In genomic region chr3:71318459-71318827, GRCh38 we compare ENCODE assay signal across 22 cellular contexts.
DNase-seq lines count a peak whose midpoint lies in the region; ATAC-seq, FAIRE-seq and TF ChIP-seq lines count a peak whose summit lies in the region.
"Had no signal": no experiment of that assay in that cellular context is flagged by ENCODE, and none has a peak within 500 bp of the region (broad histone marks: within the 10 kb centered on the region; RNA-seq: fewer than 3 reads in every experiment).

No MANE protein-coding gene starts in this region.

- 63% methylated on average over 3 of the region's 3 CpGs for WGBS in A549 (ENCODE audit: missing lambda C conversion rate)
- 17 to 19% methylated on average over 3 of the region's 3 CpGs for WGBS in body of pancreas, 2 donors
- WGBS in psoas muscle, 3 donors, result 78 to 87% (median 78%) methylated on average over 3 of the region's 3 CpGs

- intact Hi-C loops in body of pancreas (cut with DNase I), result no loop called here
- intact Hi-C loops in psoas muscle (cut with DNase I), result loop anchor here in 1 of 2 donors (10.0 kb wide), 1 partner anchor 186 kb away; no protein-coding TSS in a partner anchor

- H3K4me2 ChIP-seq in A549, result peak overlapping the region; percentile 39
- H3K4me2 ChIP-seq in DOHH2 (ENCODE audit: low read length), result peak overlapping the region; percentile 65

- H3K27ac ChIP-seq in A549 (no peak overlapping the region), DOHH2 (ENCODE audit: low read depth, low read length) (peak overlapping the region; percentile 57), body of pancreas (peak overlapping the region in 2 of 4 donors; percentile 14 to 27), psoas muscle (no peak overlapping the region)
- H3K27ac ChIP-seq: colonic mucosa, thyroid gland had no signal

- CTCF ChIA-PET in A549 (lab: Yijun Ruan, JAX), result no interaction called here

- H3K36me3 ChIP-seq in DOHH2 (ENCODE audit: control insufficient read depth, low read length), result no peaks in the 10 kb centered on the region
- H3K36me3 ChIP-seq in body of pancreas (replicated peaks in 1 of 2; ENCODE audit: insufficient read depth in 1 of 2, low read depth in 2 of 2), result no peaks in the 10 kb centered on the region
- no peaks in the 10 kb centered on the region for H3K36me3 ChIP-seq in H7 (replicated peaks; ENCODE audit: control insufficient read depth, insufficient read depth, low read length)
- no peaks in the 10 kb centered on the region for H3K36me3 ChIP-seq in psoas muscle (ENCODE audit: insufficient read depth in 1 of 2, low read depth in 1 of 2)
- H3K36me3 ChIP-seq: colonic mucosa, HAP-1, thyroid gland had no signal

- no peaks in the 10 kb centered on the region for H3K27me3 Mint-ChIP-seq in naive thymus-derived CD8-positive, alpha-beta T cell
- H3K27me3 Mint-ChIP-seq: activated T-helper 17 cell treated with anti-CD3 and anti-CD28 coated beads, Interleukin-2, amount 50 U/mL, for 72 hours; brain had no signal

- POLR2A ChIA-PET in A549 (lab: Yijun Ruan, JAX), result no interaction called here
- POLR2A ChIA-PET in naive thymus-derived CD8-positive, alpha-beta T cell (lab: Charles Lee), result interaction anchor here (0.9 kb wide), 1 partner anchor 15 kb away, joined by 3 read pairs; no protein-coding TSS in a partner anchor

- FAIRE-seq in A549 (lab: Jason Lieb, UNC), result no peak
- FAIRE-seq: TTC549 had no signal

- TF ChIP-seq POLR2A in A549 (IDR thresholded peaks at IDR 0.05; ENCODE audit: low read length), result no peak
- TF ChIP-seq POLR2A in body of pancreas (IDR thresholded peaks at IDR 0.05), result no peak

- peaks cover 11% of the 10 kb centered on the region for H3K4me1 ChIP-seq in A549
- H3K4me1 ChIP-seq in DOHH2 (ENCODE audit: control insufficient read depth, low read length), result peaks cover 52% of the 10 kb centered on the region
- H3K4me1 ChIP-seq in body of pancreas, result peaks cover 28% of the 10 kb centered on the region
- no peaks in the 10 kb centered on the region for H3K4me1 ChIP-seq in psoas muscle
- H3K4me1 ChIP-seq: colonic mucosa, HAP-1, thyroid gland had no signal

- no peak for DNase-seq in A549 (ENCODE audit: low read depth in 1 of 2, low spot score in 1 of 2)
- no peak for DNase-seq in body of pancreas
- DNase-seq in naive thymus-derived CD8-positive, alpha-beta T cell, result no peak
- DNase-seq in H7, result no peak
- no peak for DNase-seq in KG1 (lab: John Stamatoyannopoulos, UW)
- DNase-seq in retina, result no peak
- DNase-seq in psoas muscle, result no peak
- DNase-seq: activated CD4-positive, alpha-beta T cell treated with anti-CD3 and anti-CD28 coated beads for 4 hours; colonic mucosa; DND-41; NCI-H1092 treated with DMSO at 0.1 percent for 48 hours; NCI-H526 treated with DMSO at 0.1 percent for 48 hours; stimulated activated naive CD4-positive, alpha-beta T cell; SW 1271; thyroid gland had no signal

- no peaks in the 10 kb centered on the region for H4K20me1 ChIP-seq in DOHH2 (ENCODE audit: control insufficient read depth, insufficient read depth, low read depth, low read length)

- H3K79me2 ChIP-seq in DOHH2 (ENCODE audit: control insufficient read depth, low read length), result peaks cover 57% of the 10 kb centered on the region

- H3K27me3 ChIP-seq in DOHH2 (ENCODE audit: control insufficient read depth, low read length), result no peaks in the 10 kb centered on the region
- no peaks in the 10 kb centered on the region for H3K27me3 ChIP-seq in body of pancreas
- H3K27me3 ChIP-seq in H7 (ENCODE audit: control insufficient read depth, insufficient read depth, low read length), result no peaks in the 10 kb centered on the region
- no peaks in the 10 kb centered on the region for H3K27me3 ChIP-seq in psoas muscle (ENCODE audit: insufficient read depth in 3 of 3, low read length in 2 of 3)
- H3K27me3 ChIP-seq: colonic mucosa, thyroid gland had no signal

- H3K9me3 ChIP-seq in A549, result no peaks in the 10 kb centered on the region
- H3K9me3 ChIP-seq in DOHH2 (ENCODE audit: control insufficient read depth, insufficient read depth, low read length), result no peaks in the 10 kb centered on the region
- H3K9me3 ChIP-seq in body of pancreas, result no peaks in the 10 kb centered on the region
- H3K9me3 ChIP-seq in psoas muscle, result no peaks in the 10 kb centered on the region
- H3K9me3 ChIP-seq: colonic mucosa, HAP-1, thyroid gland had no signal

- H3K4me3 ChIP-seq in A549 (no peak overlapping the region), DOHH2 (ENCODE audit: low read length) (peak overlapping the region; percentile 31), body of pancreas (no peak overlapping the region), H7 (ENCODE audit: insufficient read depth, low read depth, low read length) (no peak overlapping the region), psoas muscle (no peak overlapping the region)
- H3K4me3 ChIP-seq: colonic mucosa, HAP-1, lung, thyroid gland had no signal

- H3K27ac Mint-ChIP-seq in naive thymus-derived CD8-positive, alpha-beta T cell, result peak overlapping the region in 9 of 10 donors; percentile 6 to 91 (median 50)
- H3K27ac Mint-ChIP-seq: activated T-helper 17 cell treated with anti-CD3 and anti-CD28 coated beads, Interleukin-2, amount 50 U/mL, for 72 hours had no signal

- no peak for TF ChIP-seq EP300 in A549 (IDR thresholded peaks at IDR 0.05)

- H3K4me1 Mint-ChIP-seq in naive thymus-derived CD8-positive, alpha-beta T cell, result peaks cover 8 to 59% (median 17%) of the 10 kb centered on the region in 4 donors
- H3K4me1 Mint-ChIP-seq: activated T-helper 17 cell treated with anti-CD3 and anti-CD28 coated beads, Interleukin-2, amount 50 U/mL, for 72 hours had no signal

- H3K9me2 ChIP-seq in DOHH2 (replicated peaks; ENCODE audit: control insufficient read depth, low read length), result no peaks in the 10 kb centered on the region

- H3F3A ChIP-seq in DOHH2 (ENCODE audit: control insufficient read depth, insufficient read depth), result 0 out of 2 replicates have a peak, but pooled peaks cover 2% of the 10 kb centered on the region

- TF ChIP-seq CTCF in A549 (IDR thresholded peaks at IDR 0.05) (no peak), DOHH2 (IDR thresholded peaks at IDR 0.05; ENCODE audit: low read depth, low read length, poor library complexity, severe bottlenecking) (no peak), body of pancreas (IDR thresholded peaks at IDR 0.05) (no peak), psoas muscle (IDR thresholded peaks at IDR 0.05) (no peak)

- peaks cover 0 to 11% (median 5%) of the 10 kb centered on the region in 3 donors for H3K36me3 Mint-ChIP-seq in naive thymus-derived CD8-positive, alpha-beta T cell

- H3K9me3 Mint-ChIP-seq in naive thymus-derived CD8-positive, alpha-beta T cell, result no peaks in the 10 kb centered on the region
- H3K9me3 Mint-ChIP-seq: activated T-helper 17 cell treated with anti-CD3 and anti-CD28 coated beads, Interleukin-2, amount 50 U/mL, for 72 hours had no signal

- TF ChIP-seq RAD21 in A549 (conservative IDR thresholded peaks at IDR 0.05 in 1 of 2, IDR thresholded peaks at IDR 0.05 in 1 of 2), result no peak

- ATAC-seq in A549 (no peak), body of pancreas (peak; percentile 15), psoas muscle (no peak)
- no peak for ATAC-seq in naive thymus-derived CD8-positive, alpha-beta T cell
- ATAC-seq: activated T-helper 17 cell treated with anti-CD3 and anti-CD28 coated beads, Interleukin-2, amount 50 U/mL, for 72 hours; Right ventricle myocardium inferior had no signal

- H3K4me3 Mint-ChIP-seq in naive thymus-derived CD8-positive, alpha-beta T cell, result peak overlapping the region in 1 of 10 donors; percentile 48
- H3K4me3 Mint-ChIP-seq: activated T-helper 17 cell treated with anti-CD3 and anti-CD28 coated beads, Interleukin-2, amount 50 U/mL, for 72 hours had no signal

TF ChIP-seq in A549, 52 proteins besides CTCF, POLR2A, EP300 and RAD21:
- TF ChIP-seq HOXB13 (CRISPR knock-in tag; IDR thresholded peaks at IDR 0.05; ENCODE audit: low read depth) (no peak), USF2 (IDR thresholded peaks at IDR 0.05) (no peak), EHMT2 (IDR thresholded peaks at IDR 0.05; ENCODE audit: low read depth) (no peak), KDM5A (IDR thresholded peaks at IDR 0.05) (no peak), CBX2 (IDR thresholded peaks at IDR 0.05; ENCODE audit: borderline replicate concordance, low read depth) (no peak), ZFP36 (IDR thresholded peaks at IDR 0.05; ENCODE audit: borderline replicate concordance, partially characterized antibody) (no peak), ZSCAN20 (CRISPR knock-in tag; IDR thresholded peaks at IDR 0.05) (no peak), NPAS2 (CRISPR knock-in tag; IDR thresholded peaks at IDR 0.05; ENCODE audit: borderline replicate concordance) (no peak), FOSL2 (IDR thresholded peaks at IDR 0.05) (no peak), FOSL2 (CRISPR knock-in tag; IDR thresholded peaks at IDR 0.05) (no peak), MAZ (IDR thresholded peaks at IDR 0.05; ENCODE audit: borderline replicate concordance, low read depth, low read length) (no peak), RFX5 (IDR thresholded peaks at IDR 0.05) (no peak), TP53 (CRISPR knock-in tag; IDR thresholded peaks at IDR 0.05) (no peak), EHF (CRISPR knock-in tag; IDR thresholded peaks at IDR 0.05) (no peak), E2F6 (IDR thresholded peaks at IDR 0.05; ENCODE audit: borderline replicate concordance, low read depth) (no peak)
